11 cellular contexts compared by ENCODE assay signal in the genomic region with DNA sequence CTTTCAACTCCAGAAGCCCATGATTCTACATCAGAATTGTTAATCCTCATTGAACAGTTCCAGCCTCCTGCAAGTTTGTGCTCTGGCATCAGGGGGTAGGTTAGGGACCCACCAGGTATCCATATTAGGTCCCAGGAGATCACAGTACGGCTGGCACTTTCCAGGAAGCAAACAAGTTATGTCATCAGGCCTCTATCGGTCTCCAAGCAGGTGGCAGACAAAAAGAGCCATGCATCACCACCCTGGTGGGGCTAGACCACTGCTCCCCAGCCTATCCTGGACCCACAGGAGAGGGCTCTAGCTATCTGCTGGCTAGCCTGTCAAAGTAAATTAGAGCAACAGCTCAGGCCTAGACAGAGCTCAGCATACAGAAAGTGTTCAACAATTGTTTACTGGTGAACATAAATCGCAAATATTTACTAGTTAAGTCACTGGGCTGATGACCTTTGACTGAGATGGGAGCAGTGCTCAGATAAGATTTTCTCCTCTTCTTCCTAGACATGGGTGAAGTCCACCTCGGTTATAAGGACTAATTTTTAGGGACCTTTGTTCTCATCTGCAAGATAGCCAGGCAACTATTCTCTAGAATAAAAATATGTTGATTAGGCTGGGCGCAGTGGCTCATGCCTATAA. TPM values are rescaled to one million over a fixed set of nuclear protein-coding genes. Genes with fewer than 3 reads are reported as not detected.
A peak's percentile ranks its signal among the peaks of the same experiment; 100 is the strongest.
DNase-seq lines count a peak whose midpoint lies in the region; ATAC-seq and TF ChIP-seq lines count a peak whose summit lies in the region.
"Had no signal": no experiment of that assay in that cellular context is flagged by ENCODE, and none has a peak within 500 bp of the region (broad histone marks: within the 10 kb centered on the region; RNA-seq: fewer than 3 reads in every experiment).

No MANE protein-coding gene starts in this region.

- no peaks in the 10 kb centered on the region for H3K79me2 ChIP-seq in Karpas-422 (ENCODE audit: low read length)

- peak overlapping the region; percentile 84 to 99 (median 96) for H3K4me3 Mint-ChIP-seq in naive B cell

- H4K20me1 ChIP-seq in BLaER1 treated with 17β-estradiol and CSF1 and Interleukin-3, amounts not matched to agents 10 nM and 100 nM, result peaks cover 0 to 3% (median 0%) of the 10 kb centered on the region in 11 experiments; a peak in 1 of 22 replicates
- no peaks in the 10 kb centered on the region for H4K20me1 ChIP-seq in Karpas-422 (ENCODE audit: insufficient read depth, low read depth, low read length)

- peak overlapping the region; percentile 9 to 88 for H3K27ac Mint-ChIP-seq in activated naive CD4-positive, alpha-beta T cell treated with anti-CD3 and anti-CD28 coated beads, Interleukin-2, amount 50 U/mL, for 72 hours
- H3K27ac Mint-ChIP-seq in naive B cell, result peak overlapping the region; percentile 97 to 99 (median 98)

- H3K9me3 ChIP-seq in BLaER1 treated with 17β-estradiol and CSF1 and Interleukin-3, amounts not matched to agents 10 nM and 100 nM (replicated peaks in 1 of 11), result no peaks in the 10 kb centered on the region
- H3K9me3 ChIP-seq in Karpas-422 (ENCODE audit: low read length), result no peaks in the 10 kb centered on the region
- H3K9me3 ChIP-seq in tibial artery, result no peaks in the 10 kb centered on the region

- peaks cover 77 to 100% (median 92%) of the 10 kb centered on the region in 3 donors for H3K4me1 Mint-ChIP-seq in naive B cell

- intact Hi-C loops in tibial artery (cut with DNase I; ENCODE audit: low total_unique reads), result no loop called here

- H3K9me2 ChIP-seq in Karpas-422 (replicated peaks; ENCODE audit: insufficient read depth, low read length), result no peaks in the 10 kb centered on the region

- peaks cover 0 to 3% of the 10 kb centered on the region in 2 donors for H3K36me3 Mint-ChIP-seq in activated naive CD4-positive, alpha-beta T cell treated with anti-CD3 and anti-CD28 coated beads, Interleukin-2, amount 50 U/mL, for 72 hours
- peaks cover 25 to 27% of the 10 kb centered on the region in 2 donors for H3K36me3 Mint-ChIP-seq in naive B cell

- peaks cover 0 to 10% (median 0%) of the 10 kb centered on the region in 11 experiments; a peak in 2 of 22 replicates for H3K36me3 ChIP-seq in BLaER1 treated with 17β-estradiol and CSF1 and Interleukin-3, amounts not matched to agents 10 nM and 100 nM
- H3K36me3 ChIP-seq in Karpas-422 (ENCODE audit: insufficient read depth, low read length) (no peaks in the 10 kb centered on the region), tibial artery (no peaks in the 10 kb centered on the region)

- peaks cover 0 to 25% (median 17%) of the 10 kb centered on the region in 11 experiments; a peak in 18 of 22 replicates for H3K27me3 ChIP-seq in BLaER1 treated with 17β-estradiol and CSF1 and Interleukin-3, amounts not matched to agents 10 nM and 100 nM
- H3K27me3 ChIP-seq in Karpas-422 (ENCODE audit: low read length) (no peaks in the 10 kb centered on the region), tibial artery (peaks cover 0 to 20% of the 10 kb centered on the region in 2 donors)

- peak overlapping the region in 2 of 11 experiments; percentile 75 to 89; a peak in 1 of 22 replicates for H3K9ac ChIP-seq in BLaER1 treated with 17β-estradiol and CSF1 and Interleukin-3, amounts not matched to agents 10 nM and 100 nM
- no peak overlapping the region for H3K9ac ChIP-seq in Karpas-422 (ENCODE audit: low read length)

- H2AFZ ChIP-seq in Karpas-422 (ENCODE audit: low read length), result no peak overlapping the region

- DNase-seq in DMS53 treated with DMSO at 0.1 percent for 48 hours (lab: John Stamatoyannopoulos, UW; ENCODE audit: unreplicated experiment) (peak; percentile 19), naive B cell (no peak), Karpas-422 (no peak), AG08395 (ENCODE audit: low spot score) (no peak), hypothalamus (lab: John Stamatoyannopoulos, UW) (no peak), tibial artery (no peak)
- no peak for DNase-seq in activated naive CD4-positive, alpha-beta T cell treated with anti-CD3 and anti-CD28 coated beads, Interleukin-2, amount 50 U/mL, for 72 hours (ENCODE audit: low spot score in 2 of 2)
- DNase-seq: NCI-H226 had no signal

- H3K4me3 ChIP-seq in BLaER1 treated with 17β-estradiol and CSF1 and Interleukin-3, amounts not matched to agents 10 nM and 100 nM, result no peak overlapping the region
- H3K4me3 ChIP-seq in Karpas-422 (ENCODE audit: low read length), result no peak overlapping the region
- H3K4me3 ChIP-seq in tibial artery, result no peak overlapping the region

- peak overlapping the region in 6 of 11 experiments; percentile 13 to 98 (median 92); a peak in 7 of 22 replicates for H3K27ac ChIP-seq in BLaER1 treated with 17β-estradiol and CSF1 and Interleukin-3, amounts not matched to agents 10 nM and 100 nM
- no peak overlapping the region for H3K27ac ChIP-seq in Karpas-422 (ENCODE audit: low read length)
- H3K27ac ChIP-seq in tibial artery, result no peak overlapping the region

- no peaks in the 10 kb centered on the region for H3K27me3 Mint-ChIP-seq in naive B cell

- no peak for ATAC-seq in activated naive CD4-positive, alpha-beta T cell treated with anti-CD3 and anti-CD28 coated beads, Interleukin-2, amount 50 U/mL, for 72 hours
- peak in 1 of 2 donors; percentile 6 for ATAC-seq in naive B cell (ENCODE audit: low read depth in 2 of 2)

- H3K4me1 ChIP-seq in BLaER1 treated with 17β-estradiol and CSF1 and Interleukin-3, amounts not matched to agents 10 nM and 100 nM, result peaks cover 40 to 97% (median 70%) of the 10 kb centered on the region in 10 experiments
- H3K4me1 ChIP-seq in Karpas-422 (ENCODE audit: low read length), result peaks cover 23% of the 10 kb centered on the region
- H3K4me1 ChIP-seq in tibial artery, result peaks cover 0 to 29% (median 17%) of the 10 kb centered on the region in 4 donors

- TF ChIP-seq CTCF in tibial artery (IDR thresholded peaks at IDR 0.05), result no peak

- H3K9me3 Mint-ChIP-seq in activated naive CD4-positive, alpha-beta T cell treated with anti-CD3 and anti-CD28 coated beads, Interleukin-2, amount 50 U/mL, for 72 hours, result no peaks in the 10 kb centered on the region
- no peaks in the 10 kb centered on the region for H3K9me3 Mint-ChIP-seq in naive B cell

- peak overlapping the region; percentile 82 to 98 (median 94) for H3K4me2 ChIP-seq in BLaER1 treated with 17β-estradiol and CSF1 and Interleukin-3, amounts not matched to agents 10 nM and 100 nM
- no peak overlapping the region for H3K4me2 ChIP-seq in Karpas-422 (ENCODE audit: low read depth, low read length, poor library complexity, severe bottlenecking)

RNA-seq across cellular contexts. Expression of a gene that starts 6.4 kb away (rescaled TPM):
- total RNA-seq in activated naive CD4-positive, alpha-beta T cell treated with anti-CD3 and anti-CD28 coated beads, Interleukin-2, amount 50 U/mL, for 72 hours, result 1 to 10 TPM; 5.9 to 6.8 TPM
- 100 to 1,000 TPM; 103 to 166 (median 113) TPM for polyA plus RNA-seq in naive B cell (ENCODE audit: low read depth in 6 of 6)
- total RNA-seq in Karpas-422 (2014; rRNA removed; shearing (Covaris generic); ENCODE audit: low replicate concordance), result 1.4 TPM in 2 replicates

RNA-seq across cellular contexts. Expression of a gene that starts 41.6 kb away (rescaled TPM):
- total RNA-seq in activated naive CD4-positive, alpha-beta T cell treated with anti-CD3 and anti-CD28 coated beads, Interleukin-2, amount 50 U/mL, for 72 hours, result not detected
- polyA plus RNA-seq in naive B cell (ENCODE audit: low read depth in 6 of 6), result 1 to 10 TPM in 1 of 6 donors, under 1 TPM in 4, not detected in 1; 0.26 to 1.3 (median 0.77) TPM
- total RNA-seq in Karpas-422 (2014; rRNA removed; shearing (Covaris generic); ENCODE audit: low replicate concordance), result not detected in 2 replicates
- total RNA-seq: fibroblast of lung; T-helper 2 cell treated with Interferon-gamma antibody and Interleukin-4, amounts not matched to agents 100 ng/mL and 5 ng/mL, for 36 hours had no signal
- polyA plus RNA-seq: fibroblast of lung had no signal

Comparison
In these comparisons a context has a peak if more than half of its experiments do, and no peak if none do; other contexts are left out.
1. H3K27ac ChIP-seq: peak in BLaER1 treated with 17β-estradiol and CSF1 and Interleukin-3, amounts not matched to agents 10 nM and 100 nM (6 of 11); none in Karpas-422 (single experiment) and tibial artery (0 of 2).